Comparison of ENCODE assay signal across 11 cellular contexts in genomic region chr11:17483505-17483904, GRCh38. TPM values are rescaled to one million over a fixed set of nuclear protein-coding genes. Genes with fewer than 3 reads are reported as not detected.
"Had no signal": no experiment of that assay in that cellular context is flagged by ENCODE, and none has a peak within 500 bp of the region (broad histone marks: within the 10 kb centered on the region; RNA-seq: fewer than 3 reads in every experiment).

No MANE protein-coding gene starts in this region.

- H3K36me3 ChIP-seq: HAP-1 had no signal

- H3K9me3 ChIP-seq: HAP-1 had no signal

- ATAC-seq: GM23338, HCT116 had no signal

- DNase-seq: GM23248, GOT3, H7, H9, HCEC 1CT, HFFc6 had no signal

- H3K4me2 ChIP-seq: GM23338 had no signal

- FAIRE-seq: H54 had no signal

- H2AFZ ChIP-seq: GM23248, GM23338 had no signal

- H3K27ac ChIP-seq: GM23248 had no signal

- H3K4me3 ChIP-seq: GM23248, GM23338, HAP-1 had no signal

- H3K9ac ChIP-seq: GM23248 had no signal

RNA-seq across cellular contexts. Expression of gene ABCC8, which starts 6.9 kb away (rescaled TPM):
- total RNA-seq: GM23248, H4, HFFc6 had no signal
- polyA plus RNA-seq: GM23248 had no signal
